In genomic region chr2:179021258-179021657, GRCh38 we compare ENCODE assay signal across 11 cellular contexts. TPM values are rescaled to one million over a fixed set of nuclear protein-coding genes. Genes with fewer than 3 reads are reported as not detected.
DNase-seq lines count a peak whose midpoint lies in the region; ATAC-seq and TF ChIP-seq lines count a peak whose summit lies in the region.
"Had no signal": no experiment of that assay in that cellular context is flagged by ENCODE, and none has a peak within 500 bp of the region (broad histone marks: within the 10 kb centered on the region; RNA-seq: fewer than 3 reads in every experiment).

No MANE protein-coding gene starts in this region.

- ATAC-seq in GM18870 (IDR thresholded peaks at IDR 0.05; ENCODE audit: unreplicated experiment) (peak; percentile 92), GM21576 (IDR thresholded peaks at IDR 0.05; ENCODE audit: unreplicated experiment) (peak; percentile 52), HG03175 (IDR thresholded peaks at IDR 0.05; ENCODE audit: unreplicated experiment) (peak; percentile 52), left ventricle myocardium superior (peak; percentile 55)

- no peaks in the 10 kb centered on the region for H3K36me3 Mint-ChIP-seq in glutamatergic neuron (ENCODE audit: unreplicated experiment)

- H3K27me3 Mint-ChIP-seq in glutamatergic neuron (ENCODE audit: unreplicated experiment), result no peaks in the 10 kb centered on the region

- no peak for TF ChIP-seq CTCF in glutamatergic neuron (IDR thresholded peaks at IDR 0.05; ENCODE audit: partially characterized antibody, unreplicated experiment)

- no peaks in the 10 kb centered on the region for H3K9me3 Mint-ChIP-seq in glutamatergic neuron (ENCODE audit: unreplicated experiment)

- no peak for DNase-seq in left ventricle myocardium superior
- DNase-seq in stimulated activated CD8-positive, alpha-beta memory T cell treated with anti-CD3 and anti-CD28 coated beads, Interleukin-4, amount 100 ng/mL, for 48 hours, result no peak
- no peak for DNase-seq in glutamatergic neuron
- no peak for DNase-seq in islet precursor cell
- DNase-seq: activated CD4-positive, alpha-beta T cell treated with anti-CD3 and anti-CD28 coated beads for 4 hours; amygdala; DMS 273 treated with DMSO at 0.1 percent for 48 hours; Peyer's patch had no signal

- no peak overlapping the region for H3K27ac Mint-ChIP-seq in glutamatergic neuron (ENCODE audit: unreplicated experiment)

- intact Hi-C loops in left ventricle myocardium superior (cut with micrococcal nuclease), result no loop called here

- no peak overlapping the region for H3K4me3 Mint-ChIP-seq in glutamatergic neuron (ENCODE audit: unreplicated experiment)

- H3K4me1 Mint-ChIP-seq in glutamatergic neuron (ENCODE audit: low read depth, unreplicated experiment), result no peaks in the 10 kb centered on the region

RNA-seq across cellular contexts. Expression of gene CCDC141, which starts 28.7 kb away (rescaled TPM):
- total RNA-seq in left ventricle myocardium superior (139 TPM), glutamatergic neuron (ENCODE audit: unreplicated experiment) (0.51 TPM)

Comparison
In these comparisons a context has a peak if more than half of its experiments do, and no peak if none do; other contexts are left out.
1. RNA of gene CCDC141, which starts 28.7 kb away (total RNA-seq): 139 TPM in left ventricle myocardium superior (single experiment); 0.51 TPM in glutamatergic neuron (single experiment); every median in the first group is over 10 times any median in the second.
2. Peak in every context shown above with its lines, with median percentiles within 50 percentile points of each other: ATAC-seq.